ENCODE assay signal across 9 cellular contexts in the genomic region with DNA sequence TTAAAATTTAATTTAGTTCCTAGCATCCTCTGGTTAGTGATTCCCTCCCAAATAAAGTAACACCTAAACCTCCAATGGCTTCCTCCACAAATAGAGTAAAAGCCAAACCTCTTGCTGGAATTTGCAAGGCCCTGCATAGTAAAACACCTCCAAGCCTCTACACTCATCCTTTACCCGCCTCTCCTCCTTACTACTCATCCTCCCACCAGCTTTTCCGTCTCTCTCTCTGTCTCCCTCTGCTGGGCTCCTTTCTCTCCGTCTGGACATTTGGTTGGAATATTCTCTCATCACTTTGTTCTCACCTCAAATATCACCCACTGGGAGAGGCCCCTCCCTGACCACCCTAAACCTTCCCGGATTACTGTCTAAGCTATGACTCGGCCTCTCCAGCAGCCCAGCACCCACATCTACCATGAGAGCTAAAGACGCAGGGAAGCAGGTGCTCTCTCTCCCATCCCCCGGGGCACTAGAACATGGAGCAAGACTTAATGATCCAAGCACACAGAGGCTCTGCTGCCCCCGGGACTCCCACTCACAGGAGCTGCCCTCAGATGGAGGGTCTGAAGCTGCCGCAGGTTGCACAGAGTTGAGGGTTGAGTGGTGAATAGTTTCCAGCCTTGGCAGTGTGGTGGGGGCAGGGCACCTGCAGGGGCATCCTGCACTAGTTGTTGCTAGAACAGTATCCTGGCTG.
A peak's percentile ranks its signal among the peaks of the same experiment; 100 is the strongest.
DNase-seq lines count a peak whose midpoint lies in the region; ATAC-seq and TF ChIP-seq lines count a peak whose summit lies in the region.
"Had no signal": no experiment of that assay in that cellular context is flagged by ENCODE, and none has a peak within 500 bp of the region (broad histone marks: within the 10 kb centered on the region; RNA-seq: fewer than 3 reads in every experiment).

No MANE protein-coding gene starts in this region.

- H3K4me1 Mint-ChIP-seq in naive thymus-derived CD4-positive, alpha-beta T cell = peaks cover 0 to 4% (median 0%) of the 10 kb centered on the region in 7 donors
- H3K4me1 Mint-ChIP-seq: memory B cell had no signal

- no peak overlapping the region for H3K27ac Mint-ChIP-seq in naive thymus-derived CD4-positive, alpha-beta T cell
- H3K27ac Mint-ChIP-seq: memory B cell had no signal

- no peak overlapping the region for H3K4me3 Mint-ChIP-seq in naive thymus-derived CD4-positive, alpha-beta T cell
- H3K4me3 Mint-ChIP-seq: memory B cell had no signal

- no peak for TF ChIP-seq EP300 in esophagus muscularis mucosa (IDR thresholded peaks at IDR 0.05)

- H3K27me3 Mint-ChIP-seq in naive thymus-derived CD4-positive, alpha-beta T cell = peaks cover 0 to 12% (median 5%) of the 10 kb centered on the region in 5 donors

- ATAC-seq in PC-3 (peak; percentile 80), GM18505 (IDR thresholded peaks at IDR 0.05; ENCODE audit: unreplicated experiment) (no peak)
- no peak for ATAC-seq in naive thymus-derived CD4-positive, alpha-beta T cell

- no peak overlapping the region for H3K4me2 ChIP-seq in PC-3 (ENCODE audit: low read length)

- H3K79me2 ChIP-seq in PC-3 (ENCODE audit: low read length) = no peaks in the 10 kb centered on the region

- POLR2A ChIA-PET in PC-3 (lab: Charles Lee; ENCODE audit: unreplicated experiment) = interaction anchor here (0.6 kb wide), 1 partner anchor 1072 kb away, joined by 3 read pairs; no protein-coding TSS in a partner anchor
- POLR2A ChIA-PET in naive thymus-derived CD4-positive, alpha-beta T cell (lab: Charles Lee) = no interaction called here

- BruUV-seq in PC-3 (replicated peaks; lab: Mats Ljungman, UMichigan) = no TSS peak

- no peak overlapping the region for H3K9ac ChIP-seq in PC-3 (ENCODE audit: low read length)

- no peaks in the 10 kb centered on the region for H4K20me1 ChIP-seq in PC-3 (ENCODE audit: low read length)

- H3K4me1 ChIP-seq in PC-3 (ENCODE audit: insufficient read depth, low read length) (peaks cover 25% of the 10 kb centered on the region), esophagus muscularis mucosa (no peaks in the 10 kb centered on the region)
- H3K4me1 ChIP-seq in naive thymus-derived CD4-positive, alpha-beta T cell (ENCODE audit: control insufficient read depth in 2 of 2, insufficient read depth in 2 of 2, low read length in 2 of 2) = no peaks in the 10 kb centered on the region

- peaks cover 0 to 2% (median 0%) of the 10 kb centered on the region in 11 donors for H3K9me3 Mint-ChIP-seq in naive thymus-derived CD4-positive, alpha-beta T cell
- H3K9me3 Mint-ChIP-seq: memory B cell had no signal

- H3K36me3 Mint-ChIP-seq in naive thymus-derived CD4-positive, alpha-beta T cell = no peaks in the 10 kb centered on the region
- H3K36me3 Mint-ChIP-seq: memory B cell had no signal

- H3K27me3 ChIP-seq in PC-3 (ENCODE audit: low read length) (no peaks in the 10 kb centered on the region), esophagus muscularis mucosa (no peaks in the 10 kb centered on the region)
- H3K27me3 ChIP-seq in naive thymus-derived CD4-positive, alpha-beta T cell (ENCODE audit: control insufficient read depth in 2 of 2, insufficient read depth in 2 of 2, low read length in 2 of 2) = no peaks in the 10 kb centered on the region

- H3F3A ChIP-seq in PC-3 (ENCODE audit: low read length, unreplicated experiment) = no peaks in the 10 kb centered on the region

- no peak for TF ChIP-seq POLR2A in esophagus muscularis mucosa (IDR thresholded peaks at IDR 0.05; ENCODE audit: low read depth)
- TF ChIP-seq POLR2A in GM18505 (IDR thresholded peaks at IDR 0.05; ENCODE audit: borderline replicate concordance, extremely low read depth, insufficient read depth, insufficient read length) = no peak

- no peak overlapping the region for H2AFZ ChIP-seq in PC-3 (ENCODE audit: low read length)

- H3K4me3 ChIP-seq in PC-3 (ENCODE audit: low read length) = no peak overlapping the region
- H3K4me3 ChIP-seq in esophagus muscularis mucosa = no peak overlapping the region
- no peak overlapping the region for H3K4me3 ChIP-seq in naive thymus-derived CD4-positive, alpha-beta T cell (ENCODE audit: low read length)

- H3K27ac ChIP-seq in PC-3 (ENCODE audit: low read length) (no peak overlapping the region), esophagus muscularis mucosa (replicated peaks in 1 of 4) (no peak overlapping the region)
- H3K27ac ChIP-seq in naive thymus-derived CD4-positive, alpha-beta T cell (ENCODE audit: low read depth, low read length) = no peak overlapping the region

- intact Hi-C loops in PC-3 (cut with micrococcal nuclease) (loop anchor here (5.0 to 10.0 kb wide), 3 partner anchors 133 to 1218 kb away; no protein-coding TSS in a partner anchor), esophagus muscularis mucosa (cut with DNase I) (no loop called here)
- intact Hi-C loops in naive thymus-derived CD4-positive, alpha-beta T cell (cut with micrococcal nuclease) = no loop called here

- no peaks in the 10 kb centered on the region for H3K9me2 ChIP-seq in PC-3 (replicated peaks; ENCODE audit: low read length)

- CTCF ChIA-PET in PC-3 (lab: Charles Lee) = interaction anchor here (0.6 to 1.0 kb wide), 3 partner anchors 103 to 135 kb away, joined by 3 read pairs; no protein-coding TSS in a partner anchor
- CTCF ChIA-PET in naive thymus-derived CD4-positive, alpha-beta T cell (lab: Charles Lee) = no interaction called here

- H3K9me3 ChIP-seq in PC-3 (ENCODE audit: low read length) (no peaks in the 10 kb centered on the region), esophagus muscularis mucosa (no peaks in the 10 kb centered on the region)
- no peaks in the 10 kb centered on the region for H3K9me3 ChIP-seq in naive thymus-derived CD4-positive, alpha-beta T cell (ENCODE audit: control insufficient read depth in 2 of 3, low read length in 3 of 3)

- TF ChIP-seq CTCF in PC-3 (conservative IDR thresholded peaks at IDR 0.05; ENCODE audit: low read depth, low read length) = peak; percentile 87
- no peak for TF ChIP-seq CTCF in esophagus muscularis mucosa (IDR thresholded peaks at IDR 0.05)
- TF ChIP-seq CTCF in GM20000 (IDR thresholded peaks at IDR 0.05; ENCODE audit: extremely low read depth, missing control alignments) = no peak

- DNase-seq in stimulated activated CD4-positive, alpha-beta T cell treated with anti-CD3 and anti-CD28 coated beads, Interleukin-15, amount 100 ng/mL, for 24 hours = peak; percentile 6
- no peak for DNase-seq in stimulated activated CD4-positive, alpha-beta T cell treated with anti-CD3 and anti-CD28 coated beads, Interleukin-12 subunit alpha, Interleukin-12 subunit beta, amount 100 ng/mL, for 4 hours
- DNase-seq in PC-3 (peak; percentile 75), esophagus muscularis mucosa (ENCODE audit: extremely low spot score) (peak; percentile 77), GM20000 (ENCODE audit: low spot score) (no peak)
- no peak for DNase-seq in naive thymus-derived CD4-positive, alpha-beta T cell
- no peak for DNase-seq in activated naive CD4-positive, alpha-beta T cell treated with anti-CD3 and anti-CD28 coated beads, Interleukin-2, amount 50 U/mL, for 16 hours

- H3K36me3 ChIP-seq in PC-3 (ENCODE audit: low read depth, low read length) (no peaks in the 10 kb centered on the region), esophagus muscularis mucosa (no peaks in the 10 kb centered on the region)
- H3K36me3 ChIP-seq in naive thymus-derived CD4-positive, alpha-beta T cell (ENCODE audit: control insufficient read depth in 2 of 3, insufficient read depth in 3 of 3, low read length in 3 of 3) = no peaks in the 10 kb centered on the region

- WGBS in esophagus muscularis mucosa = 78% methylated on average over 9 of the region's 9 CpGs

Comparison
In these comparisons a context has a peak if more than half of its experiments do, and no peak if none do; other contexts are left out.
1. DNase-seq: peak in stimulated activated CD4-positive, alpha-beta T cell treated with anti-CD3 and anti-CD28 coated beads, Interleukin-15, amount 100 ng/mL, for 24 hours (single experiment), PC-3 (single experiment) and esophagus muscularis mucosa (single experiment); none in stimulated activated CD4-positive, alpha-beta T cell treated with anti-CD3 and anti-CD28 coated beads, Interleukin-12 subunit alpha, Interleukin-12 subunit beta, amount 100 ng/mL, for 4 hours (single experiment), GM20000 (single experiment), naive thymus-derived CD4-positive, alpha-beta T cell (0 of 9) and activated naive CD4-positive, alpha-beta T cell treated with anti-CD3 and anti-CD28 coated beads, Interleukin-2, amount 50 U/mL, for 16 hours (single experiment).